16 cellular contexts compared by ENCODE assay signal in the genomic region with DNA sequence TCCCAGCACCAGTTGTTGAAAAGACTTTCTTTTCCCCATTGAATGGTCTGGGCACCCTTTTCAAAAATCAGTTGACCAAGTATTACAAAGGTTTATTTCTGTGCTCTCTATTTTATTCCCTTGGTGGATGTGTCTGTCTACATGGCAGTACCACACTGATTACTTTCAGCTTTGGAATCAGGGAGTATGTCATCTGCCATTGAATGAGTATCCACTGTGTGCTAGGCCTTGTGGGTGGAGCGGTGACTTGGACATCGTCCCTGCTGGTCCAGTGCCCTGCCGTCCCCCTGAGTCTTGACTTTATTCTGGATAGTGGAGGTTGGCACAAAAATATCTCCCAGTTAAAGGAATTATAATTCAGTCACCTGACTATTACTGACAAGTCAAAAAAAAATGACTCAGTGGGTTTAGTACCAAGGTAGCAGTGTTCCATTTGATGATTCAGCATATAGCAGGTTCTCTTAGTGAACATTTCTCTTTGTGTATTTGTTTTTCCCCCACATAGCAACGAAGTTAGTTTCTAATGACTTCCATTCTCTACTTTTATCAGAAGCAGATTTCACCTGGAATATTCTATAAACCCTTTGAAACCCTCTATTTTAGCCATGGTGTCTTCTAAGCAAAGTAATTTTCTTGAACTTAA. TPM values are rescaled to one million over a fixed set of nuclear protein-coding genes. Genes with fewer than 3 reads are reported as not detected.
A peak's percentile ranks its signal among the peaks of the same experiment; 100 is the strongest.
DNase-seq lines count a peak whose midpoint lies in the region; ATAC-seq, FAIRE-seq and TF ChIP-seq lines count a peak whose summit lies in the region.
"Had no signal": no experiment of that assay in that cellular context is flagged by ENCODE, and none has a peak within 500 bp of the region (broad histone marks: within the 10 kb centered on the region; RNA-seq: fewer than 3 reads in every experiment).

No MANE protein-coding gene starts in this region.

- H3K4me3 ChIP-seq in AG10803 (ENCODE audit: low read length), result no peak overlapping the region
- no peak overlapping the region for H3K4me3 ChIP-seq in astrocyte of the spinal cord (ENCODE audit: low read depth, low read length)
- H3K4me3 ChIP-seq in mesendoderm (ENCODE audit: low read length), result no peak overlapping the region
- no peak overlapping the region for H3K4me3 ChIP-seq in kidney (ENCODE audit: low read length in 2 of 2)
- H3K4me3 ChIP-seq: skin epidermis had no signal

- DNase-seq in AG10803 (ENCODE audit: low read depth) (peak; percentile 11), HFFc6 (peak; percentile 32), astrocyte of the spinal cord (ENCODE audit: low read depth, low spot score) (peak; percentile 51), mesendoderm (no peak), kidney (no peak), NCI-H446 (lab: John Stamatoyannopoulos, UW) (no peak)
- DNase-seq: activated B cell treated with CpG ODN at 0.5 μM for 24 hours, foreskin melanocyte, H9, KBM-7, NCI-H146 had no signal

- H3K18ac ChIP-seq in mesendoderm (ENCODE audit: low read length), result no peak overlapping the region

- no peak overlapping the region for H2BK15ac ChIP-seq in mesendoderm (replicated peaks; ENCODE audit: low read depth)

- H2AK5ac ChIP-seq in mesendoderm (ENCODE audit: low read length), result no peak overlapping the region

- peaks cover 3% of the 10 kb centered on the region; the same call in 1 of the 2 replicates for H3K27me3 Mint-ChIP-seq in HFFc6 (ENCODE audit: insufficient read depth)
- H3K27me3 Mint-ChIP-seq: activated B cell treated with CpG ODN at 0.5 μM for 24 hours, memory B cell had no signal

- in situ Hi-C loops in astrocyte of the spinal cord (cut with HindIII; ENCODE audit: low sequenced_read_pairs), result no loop called here

- no peak overlapping the region for H3K9ac ChIP-seq in mesendoderm (ENCODE audit: low read length)
- no peak overlapping the region for H3K9ac ChIP-seq in kidney (ENCODE audit: low read length in 2 of 2)

- intact Hi-C loops in kidney (cut with DNase I), result no loop called here

- TF ChIP-seq CTCF in AG10803 (conservative IDR thresholded peaks at IDR 0.05; ENCODE audit: low read length) (no peak), HFFc6 (IDR thresholded peaks at IDR 0.05) (no peak), astrocyte of the spinal cord (IDR thresholded peaks at IDR 0.05; ENCODE audit: low read depth, low read length) (no peak), kidney (IDR thresholded peaks at IDR 0.05; ENCODE audit: borderline replicate concordance, extremely low read depth, insufficient read depth) (no peak)

- H3K79me1 ChIP-seq in mesendoderm (ENCODE audit: low read length), result peaks cover 12% of the 10 kb centered on the region

- H3K9me3 Mint-ChIP-seq in HFFc6, result no peaks in the 10 kb centered on the region
- H3K9me3 Mint-ChIP-seq: activated B cell treated with CpG ODN at 0.5 μM for 24 hours, H9, memory B cell had no signal

- H3K4me1 ChIP-seq in mesendoderm (ENCODE audit: control insufficient read depth, low read depth, low read length) (peaks cover 3% of the 10 kb centered on the region), kidney (ENCODE audit: control insufficient read depth in 1 of 2, insufficient read depth in 1 of 2, low read depth in 1 of 2, low read length in 2 of 2) (peaks cover 0 to 5% of the 10 kb centered on the region in 2 donors)

- H3K79me2 ChIP-seq in mesendoderm (ENCODE audit: control insufficient read depth, insufficient read depth, low read length), result peaks cover 13% of the 10 kb centered on the region

- peaks cover 68% of the 10 kb centered on the region for H3K36me3 Mint-ChIP-seq in HFFc6 (ENCODE audit: low read depth)

- peak overlapping the region; percentile 35 for H3K23ac ChIP-seq in mesendoderm (ENCODE audit: low read length)

- no peak overlapping the region for H4K8ac ChIP-seq in mesendoderm (ENCODE audit: low read depth, low read length)

- H2BK5ac ChIP-seq in mesendoderm (ENCODE audit: low read length), result no peak overlapping the region

- no CpG with 5 or more reads among the region's 4 CpGs for WGBS in mesendoderm (ENCODE audit: extremely low coverage, insufficient coverage, low lambda C conversion rate)

- peak overlapping the region; percentile 52; the same call in 1 of the 2 replicates for H3K4me3 Mint-ChIP-seq in HFFc6
- H3K4me3 Mint-ChIP-seq: activated B cell treated with CpG ODN at 0.5 μM for 24 hours, memory B cell had no signal

- H3K27ac ChIP-seq in mesendoderm (ENCODE audit: low read depth, low read length), result no peak overlapping the region
- H3K27ac ChIP-seq in kidney (ENCODE audit: low read depth in 2 of 2, low read length in 2 of 2), result no peak overlapping the region
- H3K27ac ChIP-seq: neutrophil, skin epidermis had no signal

- H3K36me3 ChIP-seq in mesendoderm (ENCODE audit: control insufficient read depth, insufficient read depth, low read length) (peaks cover 8% of the 10 kb centered on the region), kidney (ENCODE audit: control insufficient read depth in 1 of 2, insufficient read depth in 2 of 2, low read length in 2 of 2) (peaks cover 8 to 16% of the 10 kb centered on the region in 2 donors)

- H4K5ac ChIP-seq in mesendoderm (ENCODE audit: low read length), result no peak overlapping the region

- no peaks in the 10 kb centered on the region for H3K27me3 ChIP-seq in mesendoderm (ENCODE audit: insufficient read depth, low read length, poor library complexity)
- H3K27me3 ChIP-seq: neutrophil had no signal

- no peak for FAIRE-seq in kidney (lab: Jason Lieb, UNC)

- peaks cover 44% of the 10 kb centered on the region for H3K4me1 Mint-ChIP-seq in HFFc6 (ENCODE audit: low read depth)

- H3K4me2 ChIP-seq in mesendoderm (ENCODE audit: low read length), result no peak overlapping the region

- H3K27ac Mint-ChIP-seq in HFFc6, result peak overlapping the region; percentile 80
- H3K27ac Mint-ChIP-seq: activated B cell treated with CpG ODN at 0.5 μM for 24 hours, memory B cell had no signal

- H3K9me3 ChIP-seq in kidney (ENCODE audit: control insufficient read depth in 1 of 2, low read length in 2 of 2), result no peaks in the 10 kb centered on the region
- H3K9me3 ChIP-seq: neutrophil had no signal

- ATAC-seq in HG02763 (IDR thresholded peaks at IDR 0.05; ENCODE audit: unreplicated experiment), result no peak
- ATAC-seq in HG03469 (IDR thresholded peaks at IDR 0.05; ENCODE audit: unreplicated experiment), result no peak

- no peak overlapping the region for H3K4ac ChIP-seq in mesendoderm (ENCODE audit: low read depth, low read length)

- no peak overlapping the region for H3K56ac ChIP-seq in mesendoderm (ENCODE audit: low read length)

- H2BK120ac ChIP-seq in mesendoderm (ENCODE audit: low read depth, low read length), result no peak overlapping the region

RNA-seq across cellular contexts. Expression of a gene that starts 3.9 kb away (rescaled TPM):
- 10 to 100 TPM; 32.4 to 42.9 (median 39.8) TPM for total RNA-seq in HFFc6 (2021; fragmentation: NEBNext Ultra II Directional; extraction: Animal tissue kit (Norgen Biotek cat#: 25700))
- polyA plus RNA-seq in mesendoderm (2013, experiment 1 of 2), result 62.2 TPM
- polyA plus RNA-seq in mesendoderm (2013, experiment 2 of 2), result 61.0 TPM
- 41.7 TPM for total RNA-seq in kidney
- polyA plus RNA-seq in kidney (ENCODE audit: insufficient read depth, low read depth, low replicate concordance), result 34.5 TPM

RNA-seq across cellular contexts. Expression of a gene that starts 29.0 kb away (rescaled TPM):
- total RNA-seq in HFFc6 (2021; fragmentation: NEBNext Ultra II Directional; extraction: Animal tissue kit (Norgen Biotek cat#: 25700)), result 10 to 100 TPM; 27.7 to 34.2 (median 28.6) TPM
- polyA plus RNA-seq in mesendoderm (2013, experiment 1 of 2), result 57.6 TPM
- 55.4 TPM for polyA plus RNA-seq in mesendoderm (2013, experiment 2 of 2)
- total RNA-seq in kidney, result 23.3 TPM
- 5.8 TPM for polyA plus RNA-seq in kidney (ENCODE audit: insufficient read depth, low read depth, low replicate concordance)

RNA-seq across cellular contexts. Expression of a gene that starts 50.6 kb away (rescaled TPM):
- 10 to 100 TPM; 73.0 to 90.1 (median 82.3) TPM for total RNA-seq in HFFc6 (2021; fragmentation: NEBNext Ultra II Directional; extraction: Animal tissue kit (Norgen Biotek cat#: 25700))
- 64.0 TPM for polyA plus RNA-seq in mesendoderm (2013, experiment 1 of 2)
- 63.4 TPM for polyA plus RNA-seq in mesendoderm (2013, experiment 2 of 2)
- 57.7 TPM for total RNA-seq in kidney
- 49.3 TPM for polyA plus RNA-seq in kidney (ENCODE audit: insufficient read depth, low read depth, low replicate concordance)

Comparison
In these comparisons a context has a peak if more than half of its experiments do, and no peak if none do; other contexts are left out.
1. DNase-seq: peak in AG10803 (single experiment), HFFc6 (single experiment) and astrocyte of the spinal cord (single experiment); none in mesendoderm (single experiment), kidney (single experiment) and NCI-H446 (0 of 2).